Comparison of ENCODE assay signal across 8 cellular contexts in genomic region chr1:212557739-212558664, GRCh38. TPM values are rescaled to one million over a fixed set of nuclear protein-coding genes. Genes with fewer than 3 reads are reported as not detected.
A peak's percentile ranks its signal among the peaks of the same experiment; 100 is the strongest.
DNase-seq lines count a peak whose midpoint lies in the region; ATAC-seq, FAIRE-seq and TF ChIP-seq lines count a peak whose summit lies in the region.

No MANE protein-coding gene starts in this region.

- H3K27me3 Mint-ChIP-seq in activated T-helper 17 cell treated with anti-CD3 and anti-CD28 coated beads, Interleukin-2, amount 50 U/mL, for 72 hours, result no peaks in the 10 kb centered on the region
- H3K27me3 Mint-ChIP-seq in glutamatergic neuron (ENCODE audit: unreplicated experiment), result peaks cover 7% of the 10 kb centered on the region

- peak overlapping the region; percentile 78 for H3K4me3 Mint-ChIP-seq in activated T-helper 17 cell treated with anti-CD3 and anti-CD28 coated beads, Interleukin-2, amount 50 U/mL, for 72 hours
- H3K4me3 Mint-ChIP-seq in glutamatergic neuron (ENCODE audit: unreplicated experiment), result peak overlapping the region; percentile 84

- peak; percentile 29 for DNase-seq in BE2C
- DNase-seq in GM19239 (ENCODE audit: insufficient read length, low spot score), result peak; percentile 26
- peak; percentile 52 for DNase-seq in glutamatergic neuron
- peak; percentile 35 for DNase-seq in omental fat pad (ENCODE audit: low spot score)
- no peak for DNase-seq in stimulated activated CD4-positive, alpha-beta T cell treated with anti-CD3 and anti-CD28 coated beads, Interleukin-2, amount 100 ng/mL, for 24 hours
- DNase-seq in NCI-H2107 (lab: John Stamatoyannopoulos, UW), result no peak

- no peaks in the 10 kb centered on the region for H3K36me3 ChIP-seq in BE2C

- H3K27ac Mint-ChIP-seq in activated T-helper 17 cell treated with anti-CD3 and anti-CD28 coated beads, Interleukin-2, amount 50 U/mL, for 72 hours, result no peak overlapping the region
- peak overlapping the region; percentile 73 for H3K27ac Mint-ChIP-seq in glutamatergic neuron (ENCODE audit: unreplicated experiment)

- TF ChIP-seq CTCF in BE2C (IDR thresholded peaks at IDR 0.05; ENCODE audit: low read depth, low read length) (no peak), glutamatergic neuron (IDR thresholded peaks at IDR 0.05; ENCODE audit: partially characterized antibody, unreplicated experiment) (no peak), omental fat pad (IDR thresholded peaks at IDR 0.05) (no peak)

- no peaks in the 10 kb centered on the region for H3K27me3 ChIP-seq in BE2C

- no peaks in the 10 kb centered on the region for H3K4me1 ChIP-seq in BE2C

- peak; percentile 71 for FAIRE-seq in GM19239 (lab: Jason Lieb, UNC)

- H3K9me3 ChIP-seq in BE2C, result no peaks in the 10 kb centered on the region

- H3K4me1 Mint-ChIP-seq in activated T-helper 17 cell treated with anti-CD3 and anti-CD28 coated beads, Interleukin-2, amount 50 U/mL, for 72 hours, result peaks cover 8% of the 10 kb centered on the region
- peaks cover 4% of the 10 kb centered on the region for H3K4me1 Mint-ChIP-seq in glutamatergic neuron (ENCODE audit: low read depth, unreplicated experiment)

- H3K36me3 Mint-ChIP-seq in activated T-helper 17 cell treated with anti-CD3 and anti-CD28 coated beads, Interleukin-2, amount 50 U/mL, for 72 hours (ENCODE audit: low read depth), result no peaks in the 10 kb centered on the region
- no peaks in the 10 kb centered on the region for H3K36me3 Mint-ChIP-seq in glutamatergic neuron (ENCODE audit: unreplicated experiment)

- ATAC-seq in HG03432 (IDR thresholded peaks at IDR 0.05; ENCODE audit: unreplicated experiment), result peak; percentile 48
- ATAC-seq in activated T-helper 17 cell treated with anti-CD3 and anti-CD28 coated beads, Interleukin-2, amount 50 U/mL, for 72 hours (replicated peaks), result peak; percentile 46
- ATAC-seq in omental fat pad (ENCODE audit: low FRiP score), result peak; percentile 75

- H3K9me3 Mint-ChIP-seq in activated T-helper 17 cell treated with anti-CD3 and anti-CD28 coated beads, Interleukin-2, amount 50 U/mL, for 72 hours, result no peaks in the 10 kb centered on the region
- peaks cover 4% of the 10 kb centered on the region for H3K9me3 Mint-ChIP-seq in glutamatergic neuron (ENCODE audit: unreplicated experiment)

- peak overlapping the region; percentile 72 for H3K4me3 ChIP-seq in BE2C (ENCODE audit: low read depth, low read length)

RNA-seq across cellular contexts. Expression of gene ATF3, which starts 50.6 kb away (rescaled TPM):
- 23.1 TPM for polyA plus RNA-seq in BE2C (2012; ENCODE audit: insufficient read depth, insufficient read length, low read depth)
- 10 to 100 TPM; 26.7 to 35.6 TPM for total RNA-seq in activated T-helper 17 cell treated with anti-CD3 and anti-CD28 coated beads, Interleukin-2, amount 50 U/mL, for 72 hours
- total RNA-seq in glutamatergic neuron (ENCODE audit: unreplicated experiment), result 35.3 TPM
- total RNA-seq in omental fat pad, result 100 to 1,000 TPM in 1 of 4 donors, 10 to 100 TPM in 3; 41.5 to 229 (median 77.5) TPM

Comparison
In these comparisons a context has a peak if more than half of its experiments do, and no peak if none do; other contexts are left out.
1. DNase-seq: peak in BE2C (single experiment), GM19239 (single experiment), glutamatergic neuron (single experiment) and omental fat pad (single experiment); none in stimulated activated CD4-positive, alpha-beta T cell treated with anti-CD3 and anti-CD28 coated beads, Interleukin-2, amount 100 ng/mL, for 24 hours (0 of 2) and NCI-H2107 (single experiment).
2. Peak in every context shown above with its lines, with median percentiles within 50 percentile points of each other: ATAC-seq.